In genomic region chr3:101732240-101732641, GRCh38 we compare ENCODE assay signal across 20 cellular contexts. TPM values are rescaled to one million over a fixed set of nuclear protein-coding genes. Genes with fewer than 3 reads are reported as not detected.
A peak's percentile ranks its signal among the peaks of the same experiment; 100 is the strongest.
DNase-seq lines count a peak whose midpoint lies in the region; ATAC-seq, FAIRE-seq and TF ChIP-seq lines count a peak whose summit lies in the region.
"Had no signal": no experiment of that assay in that cellular context is flagged by ENCODE, and none has a peak within 500 bp of the region (broad histone marks: within the 10 kb centered on the region; RNA-seq: fewer than 3 reads in every experiment).

No MANE protein-coding gene starts in this region.

- H3K27me3 Mint-ChIP-seq in astrocyte (ENCODE audit: low read depth, unreplicated experiment) = no peaks in the 10 kb centered on the region
- H3K27me3 Mint-ChIP-seq: B cell had no signal

- H3K27ac ChIP-seq in astrocyte (ENCODE audit: low read depth, low read length) = no peak overlapping the region
- H3K27ac ChIP-seq: KMS-11, SJSA1 had no signal

- ATAC-seq in GM19463 (IDR thresholded peaks at IDR 0.05; ENCODE audit: unreplicated experiment) = no peak
- ATAC-seq: CD8-positive, alpha-beta T cell; PC-3 had no signal

- no peaks in the 10 kb centered on the region for H3K4me1 ChIP-seq in astrocyte (ENCODE audit: insufficient read depth, low read length)
- H3K4me1 ChIP-seq: SJSA1 had no signal

- no peak overlapping the region for H3K4me3 Mint-ChIP-seq in astrocyte (ENCODE audit: unreplicated experiment)
- H3K4me3 Mint-ChIP-seq: B cell; CD8-positive, alpha-beta T cell; H9 had no signal

- no peak overlapping the region for H3K27ac Mint-ChIP-seq in astrocyte (ENCODE audit: unreplicated experiment)
- H3K27ac Mint-ChIP-seq: B cell; CD8-positive, alpha-beta T cell; H9 had no signal

- H3K9me3 Mint-ChIP-seq in astrocyte (ENCODE audit: unreplicated experiment) = peaks cover 5% of the 10 kb centered on the region
- H3K9me3 Mint-ChIP-seq: CD8-positive, alpha-beta T cell had no signal

- no peaks in the 10 kb centered on the region for H3K27me3 ChIP-seq in astrocyte (ENCODE audit: insufficient read depth, low read length)
- H3K27me3 ChIP-seq: MG63, SJSA1 had no signal

- peaks cover 41% of the 10 kb centered on the region for H3K36me3 ChIP-seq in astrocyte (ENCODE audit: insufficient read depth, low read length)

- H3K9ac ChIP-seq in astrocyte (ENCODE audit: low read length) = no peak overlapping the region
- H3K9ac ChIP-seq: KMS-11 had no signal

- no peak overlapping the region for H2AFZ ChIP-seq in astrocyte (ENCODE audit: low read depth, low read length)

- no peak overlapping the region for H3K4me3 ChIP-seq in astrocyte (ENCODE audit: insufficient read depth, low read depth, low read length)
- H3K4me3 ChIP-seq: MG63, SJSA1 had no signal

- H3K9me3 ChIP-seq in astrocyte (ENCODE audit: insufficient read depth, low read depth, low read length) = no peaks in the 10 kb centered on the region
- H3K9me3 ChIP-seq: SJSA1 had no signal

- DNase-seq in astrocyte (ENCODE audit: low read depth) = no peak
- DNase-seq in hippocampal formation (lab: John Stamatoyannopoulos, UW) = peak; percentile 30 to 97
- peak; percentile 99 for DNase-seq in pons (ENCODE audit: low spot score)
- no peak for DNase-seq in NCI-H2196 treated with DMSO at 0.1 percent for 48 hours (lab: John Stamatoyannopoulos, UW; ENCODE audit: unreplicated experiment)
- no peak for DNase-seq in dermis blood vessel endothelial cell
- DNase-seq in dedifferentiated amniotic fluid mesenchymal stem cell (ENCODE audit: extremely low spot score) = no peak
- DNase-seq: CD8-positive, alpha-beta T cell; DMS79; H9; MG63; NCI-H1092 treated with DMSO at 0.1 percent for 48 hours; NCI-H1694 treated with DMSO at 0.1 percent for 48 hours; NCI-H446; NCI-H69; PC-3 had no signal

- H3K4me1 Mint-ChIP-seq in astrocyte (ENCODE audit: low read depth, unreplicated experiment) = no peaks in the 10 kb centered on the region
- H3K4me1 Mint-ChIP-seq: B cell, H9 had no signal

- H3K79me2 ChIP-seq in astrocyte (ENCODE audit: insufficient read depth, low read length) = peaks cover 4% of the 10 kb centered on the region

- no peaks in the 10 kb centered on the region for H4K20me1 ChIP-seq in astrocyte (ENCODE audit: insufficient read depth, low read length)

- peaks cover 45% of the 10 kb centered on the region for H3K36me3 Mint-ChIP-seq in astrocyte (ENCODE audit: low read depth, unreplicated experiment)

- no peak overlapping the region for H3K4me2 ChIP-seq in astrocyte (ENCODE audit: low read length)
- H3K4me2 ChIP-seq: KMS-11 had no signal

- peak; percentile 52 for FAIRE-seq in astrocyte (lab: Jason Lieb, UNC)
- FAIRE-seq: D721Med had no signal

- no peak for TF ChIP-seq CTCF in astrocyte (IDR thresholded peaks at IDR 0.05; ENCODE audit: insufficient read depth, low read depth, low read length)

RNA-seq across cellular contexts. Expression of gene CEP97, which starts 7.8 kb away (rescaled TPM):
- total RNA-seq in astrocyte (10.1 and 11.5 TPM in 2 replicates), dermis blood vessel endothelial cell (11.1 and 12.8 TPM in 2 replicates)

RNA-seq across cellular contexts. Expression of gene RPL24, which starts 45.7 kb away (rescaled TPM):
- total RNA-seq in astrocyte (939 and 1,022 TPM in 2 replicates), dermis blood vessel endothelial cell (1,283 and 2,049 TPM in 2 replicates)

RNA-seq across cellular contexts. Expression of gene NXPE3, which starts 46.8 kb away (rescaled TPM):
- total RNA-seq in astrocyte (45.3 and 46.4 TPM in 2 replicates), dermis blood vessel endothelial cell (5.1 and 13.5 TPM in 2 replicates)

RNA-seq across cellular contexts. Expression of gene ZBTB11, which starts 55.3 kb away (rescaled TPM):
- 19.4 and 20.9 TPM in 2 replicates for total RNA-seq in astrocyte
- 27.6 and 28.0 TPM in 2 replicates for total RNA-seq in dermis blood vessel endothelial cell

Comparison
In these comparisons a context has a peak if more than half of its experiments do, and no peak if none do; other contexts are left out.
1. DNase-seq: peak in hippocampal formation (2 of 2) and pons (single experiment); none in astrocyte (single experiment), NCI-H2196 treated with DMSO at 0.1 percent for 48 hours (single experiment), dermis blood vessel endothelial cell (single experiment) and dedifferentiated amniotic fluid mesenchymal stem cell (single experiment).